ENCODE assay signal across 8 cellular contexts in genomic region chr15:96333194-96334016, GRCh38. TPM values are rescaled to one million over a fixed set of nuclear protein-coding genes. Genes with fewer than 3 reads are reported as not detected.
DNase-seq lines count a peak whose midpoint lies in the region; ATAC-seq and TF ChIP-seq lines count a peak whose summit lies in the region.

No MANE protein-coding gene starts in this region.

- TF ChIP-seq CTCF in fibroblast of lung (conservative IDR thresholded peaks at IDR 0.05 in 1 of 2, IDR thresholded peaks at IDR 0.05 in 1 of 2; ENCODE audit: low read depth in 1 of 2, low read length in 2 of 2) = no peak

- H4K8ac ChIP-seq in neuronal stem cell (ENCODE audit: low read depth, low read length) = no peak overlapping the region

- peak overlapping the region; percentile 82 for H2BK12ac ChIP-seq in neuronal stem cell (ENCODE audit: low read length)

- H2AK5ac ChIP-seq in neuronal stem cell (ENCODE audit: low read depth, low read length) = peak overlapping the region; percentile 81

- H2AFZ ChIP-seq in fibroblast of lung (ENCODE audit: low read length) (no peak overlapping the region), neuronal stem cell (ENCODE audit: low read length) (no peak overlapping the region)

- H3K36me3 Mint-ChIP-seq in T-helper 1 cell treated with Interleukin-12 subunit alpha and Interleukin-12 subunit beta and Interleukin-4 antibody, amounts not matched to agents 30 μg/mL and 1 μg/mL, for 36 hours (ENCODE audit: low read depth) = peaks cover 6% of the 10 kb centered on the region

- H3K4ac ChIP-seq in neuronal stem cell (ENCODE audit: low read length) = no peak overlapping the region

- H3K9me3 Mint-ChIP-seq in T-helper 1 cell treated with Interleukin-12 subunit alpha and Interleukin-12 subunit beta and Interleukin-4 antibody, amounts not matched to agents 30 μg/mL and 1 μg/mL, for 36 hours = no peaks in the 10 kb centered on the region

- no CpG with 5 or more reads among the region's 62 CpGs for WGBS in neuronal stem cell (ENCODE audit: extremely low coverage in 2 of 2, insufficient read length in 2 of 2, insufficient replicate concordance in 1 of 2), 2 donors

- H3K18ac ChIP-seq in neuronal stem cell (ENCODE audit: low read length) = peak overlapping the region; percentile 93

- H3K4me3 Mint-ChIP-seq in T-helper 1 cell treated with Interleukin-12 subunit alpha and Interleukin-12 subunit beta and Interleukin-4 antibody, amounts not matched to agents 30 μg/mL and 1 μg/mL, for 36 hours = peak overlapping the region; percentile 57

- H3K9me3 ChIP-seq in fibroblast of lung (ENCODE audit: control insufficient read depth, insufficient read depth, low read depth, low read length) (no peaks in the 10 kb centered on the region), neuronal stem cell (replicated peaks in 1 of 2; ENCODE audit: control insufficient read depth in 2 of 2, insufficient read depth in 1 of 2, low read depth in 1 of 2, low read length in 2 of 2) (no peaks in the 10 kb centered on the region)

- peaks cover 86% of the 10 kb centered on the region for H3K27me3 Mint-ChIP-seq in T-helper 1 cell treated with Interleukin-12 subunit alpha and Interleukin-12 subunit beta and Interleukin-4 antibody, amounts not matched to agents 30 μg/mL and 1 μg/mL, for 36 hours (ENCODE audit: low read depth)

- peak; percentile 46 for ATAC-seq in SK-N-SH treated with all-trans-retinoic acid at 6 μM for 48 hours
- ATAC-seq in GM21576 (IDR thresholded peaks at IDR 0.05; ENCODE audit: unreplicated experiment) = no peak
- ATAC-seq in GM18519 (IDR thresholded peaks at IDR 0.05; ENCODE audit: low FRiP score, unreplicated experiment) = no peak

- peaks cover 93% of the 10 kb centered on the region for H3K79me2 ChIP-seq in fibroblast of lung (ENCODE audit: control insufficient read depth, insufficient read depth, low read length)

- peak overlapping the region; percentile 88 for H2BK120ac ChIP-seq in neuronal stem cell (ENCODE audit: low read depth, low read length)

- H3K36me3 ChIP-seq in fibroblast of lung (ENCODE audit: control insufficient read depth, insufficient read depth, low read length) (peaks cover 28% of the 10 kb centered on the region), neuronal stem cell (replicated peaks in 1 of 2; ENCODE audit: control insufficient read depth in 2 of 2, insufficient read depth in 2 of 2, low read length in 2 of 2) (peaks cover 28 to 58% of the 10 kb centered on the region in 2 donors)

- H4K20me1 ChIP-seq in fibroblast of lung (ENCODE audit: control insufficient read depth, extremely low read depth, insufficient read depth, low read length) = peaks cover 4% of the 10 kb centered on the region

- H2BK15ac ChIP-seq in neuronal stem cell (ENCODE audit: low read length) = peak overlapping the region; percentile 63

- H3K27ac ChIP-seq in fibroblast of lung (ENCODE audit: insufficient read depth, low read length) (peak overlapping the region; percentile 95), neuronal stem cell (replicated peaks; ENCODE audit: low read length) (peak overlapping the region; percentile 47)

- H3K79me1 ChIP-seq in neuronal stem cell (ENCODE audit: low read depth, low read length) = peaks cover 2% of the 10 kb centered on the region

- peak overlapping the region; percentile 85 for H2BK5ac ChIP-seq in neuronal stem cell (ENCODE audit: low read length)

- H3K4me2 ChIP-seq in fibroblast of lung (ENCODE audit: extremely low read depth, insufficient read depth, low read length) (peak overlapping the region; percentile 88), neuronal stem cell (ENCODE audit: insufficient read depth, low read length, poor library complexity, severe bottlenecking) (peak overlapping the region; percentile 94)

- peaks cover 3% of the 10 kb centered on the region for H3K4me1 Mint-ChIP-seq in T-helper 1 cell treated with Interleukin-12 subunit alpha and Interleukin-12 subunit beta and Interleukin-4 antibody, amounts not matched to agents 30 μg/mL and 1 μg/mL, for 36 hours (ENCODE audit: low read depth)

- peak overlapping the region; percentile 58 for H3K23ac ChIP-seq in neuronal stem cell (ENCODE audit: low read depth, low read length, poor library complexity)

- H3K4me3 ChIP-seq in fibroblast of lung (replicated peaks in 1 of 4; ENCODE audit: control extremely low read depth in 1 of 4, insufficient read depth in 1 of 4, low read depth in 3 of 4, low read length in 4 of 4) = peak overlapping the region; percentile 96 to 100 (median 100)
- peak overlapping the region; percentile 81 to 97 for H3K4me3 ChIP-seq in neuronal stem cell (ENCODE audit: low read length in 2 of 2)

- H3K14ac ChIP-seq in neuronal stem cell (ENCODE audit: low read length) = no peak overlapping the region

- peaks cover 3% of the 10 kb centered on the region for H3K4me1 ChIP-seq in fibroblast of lung (ENCODE audit: control insufficient read depth, extremely low read depth, insufficient read depth, low read length)
- peaks cover 4 to 26% of the 10 kb centered on the region in 2 donors for H3K4me1 ChIP-seq in neuronal stem cell (ENCODE audit: control insufficient read depth in 2 of 2, insufficient read depth in 1 of 2, low read depth in 1 of 2, low read length in 2 of 2)

- H4K91ac ChIP-seq in neuronal stem cell (ENCODE audit: low read depth, low read length, poor library complexity) = no peak overlapping the region

- H3K27me3 ChIP-seq in fibroblast of lung (ENCODE audit: control insufficient read depth, insufficient read depth, low read length) (no peaks in the 10 kb centered on the region), neuronal stem cell (ENCODE audit: control insufficient read depth in 3 of 3, insufficient read depth in 3 of 3, low read depth in 1 of 3, low read length in 3 of 3) (no peaks in the 10 kb centered on the region)

- H3K27ac Mint-ChIP-seq in T-helper 1 cell treated with Interleukin-12 subunit alpha and Interleukin-12 subunit beta and Interleukin-4 antibody, amounts not matched to agents 30 μg/mL and 1 μg/mL, for 36 hours = peak overlapping the region; percentile 77

- DNase-seq in T-helper 1 cell = no peak
- peak; percentile 48 to 75 for DNase-seq in fibroblast of lung (ENCODE audit: low read depth in 2 of 2)
- peak; percentile 26 for DNase-seq in neuronal stem cell (ENCODE audit: low spot score)
- no peak for DNase-seq in DMS153 (lab: John Stamatoyannopoulos, UW)

- H3K9ac ChIP-seq in fibroblast of lung (ENCODE audit: insufficient read depth, low read length) (peak overlapping the region; percentile 94), neuronal stem cell (ENCODE audit: low read depth, low read length, poor library complexity) (peak overlapping the region; percentile 92)

TF ChIP-seq in SK-N-SH treated with all-trans-retinoic acid at 6 μM for 48 hours, 23 proteins besides CTCF, POLR2A, EP300 and RAD21 (continues in another document):
- TF ChIP-seq ARNTL (CRISPR knock-in tag; IDR thresholded peaks at IDR 0.05; ENCODE audit: borderline replicate concordance, low read depth) = no peak
- no peak for TF ChIP-seq ZNF70 (CRISPR knock-in tag; IDR thresholded peaks at IDR 0.05)
- no peak for TF ChIP-seq RARB (CRISPR knock-in tag; IDR thresholded peaks at IDR 0.05)
- no peak for TF ChIP-seq TOX (CRISPR knock-in tag; IDR thresholded peaks at IDR 0.05; ENCODE audit: borderline replicate concordance)
- no peak for TF ChIP-seq OSR1 (CRISPR knock-in tag; IDR thresholded peaks at IDR 0.05)
- TF ChIP-seq ZFP30 (CRISPR knock-in tag; IDR thresholded peaks at IDR 0.05) = no peak
- TF ChIP-seq ZC3H10 (CRISPR knock-in tag; IDR thresholded peaks at IDR 0.05) = no peak
- no peak for TF ChIP-seq GLIS3 (CRISPR knock-in tag; IDR thresholded peaks at IDR 0.05)
- no peak for TF ChIP-seq ISL1 (CRISPR knock-in tag; IDR thresholded peaks at IDR 0.05)
- no peak for TF ChIP-seq POU6F1 (CRISPR knock-in tag; IDR thresholded peaks at IDR 0.05; ENCODE audit: borderline replicate concordance, low read depth)
- TF ChIP-seq ZNF8 (CRISPR knock-in tag; IDR thresholded peaks at IDR 0.05) = no peak
- TF ChIP-seq CSRNP3 (CRISPR knock-in tag; IDR thresholded peaks at IDR 0.05) = no peak

RNA-seq across cellular contexts. Expression of gene NR2F2, which starts 2.9 kb away (rescaled TPM):
- total RNA-seq in fibroblast of lung = 9.2 and 15.7 TPM in 2 replicates
- 66.5 and 130 TPM in 2 replicates for polyA plus RNA-seq in fibroblast of lung
- polyA plus RNA-seq in fibroblast of lung (2012) = 124 and 286 TPM in 2 replicates
- polyA minus RNA-seq in fibroblast of lung (ENCODE audit: low replicate concordance) = 78.0 and 158 TPM in 2 replicates
- polyA plus RNA-seq in neuronal stem cell (2013, experiment 1 of 2) = 43.2 TPM
- polyA plus RNA-seq in neuronal stem cell (2013, experiment 2 of 2) = 45.4 TPM

Comparison
In these comparisons a context has a peak if more than half of its experiments do, and no peak if none do; other contexts are left out.
1. DNase-seq: peak in fibroblast of lung (2 of 2) and neuronal stem cell (single experiment); none in T-helper 1 cell (0 of 5) and DMS153 (single experiment).